ENCODE assay signal across 9 cellular contexts in the genomic region with DNA sequence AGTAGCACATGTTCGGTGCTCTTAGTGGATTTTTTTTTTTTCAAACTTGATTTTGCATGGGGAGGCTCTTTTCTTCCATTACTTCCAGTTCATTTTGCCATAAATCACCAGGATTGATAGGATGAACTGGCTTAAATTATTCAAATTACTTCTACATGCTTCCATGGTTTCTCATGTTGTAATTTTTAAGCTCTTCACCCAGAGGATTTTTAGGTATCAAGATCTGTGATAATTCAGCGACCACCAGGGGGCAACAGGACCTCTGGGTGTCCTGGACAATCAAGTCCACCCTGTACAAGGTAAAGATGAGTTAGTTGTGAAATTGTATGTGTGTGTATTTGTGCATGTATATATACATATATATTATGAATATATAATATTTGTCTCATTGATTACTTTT. TPM values are rescaled to one million over a fixed set of nuclear protein-coding genes. Genes with fewer than 3 reads are reported as not detected.
A peak's percentile ranks its signal among the peaks of the same experiment; 100 is the strongest.
DNase-seq lines count a peak whose midpoint lies in the region; ATAC-seq and TF ChIP-seq lines count a peak whose summit lies in the region.
"Had no signal": no experiment of that assay in that cellular context is flagged by ENCODE, and none has a peak within 500 bp of the region (broad histone marks: within the 10 kb centered on the region; RNA-seq: fewer than 3 reads in every experiment).

No MANE protein-coding gene starts in this region.

- peak; percentile 48 for ATAC-seq in HG03439 (IDR thresholded peaks at IDR 0.05; ENCODE audit: unreplicated experiment)
- ATAC-seq in HG03432 (IDR thresholded peaks at IDR 0.05; ENCODE audit: unreplicated experiment), result no peak
- ATAC-seq in HG02610 (IDR thresholded peaks at IDR 0.05; ENCODE audit: unreplicated experiment), result no peak

- intact Hi-C loops in dorsolateral prefrontal cortex (cut with DNase I), result loop anchor here (5.0 kb wide), 2 partner anchors 386 to 616 kb away; no protein-coding TSS in a partner anchor

- H3K27me3 ChIP-seq in GM06990 (replicated peaks; ENCODE audit: control insufficient read depth, insufficient read depth, low read length) (no peaks in the 10 kb centered on the region), dorsolateral prefrontal cortex (peaks cover 0 to 14% (median 0%) of the 10 kb centered on the region in 45 donors)

- no peak for DNase-seq in GM06990 (ENCODE audit: extremely low read depth, insufficient read length)
- DNase-seq in NCI-H774 (lab: John Stamatoyannopoulos, UW), result peak; percentile 68
- peak in 7 of 10 donors; percentile 26 to 58 (median 49) for DNase-seq in dorsolateral prefrontal cortex
- DNase-seq in renal cortical epithelial cell (ENCODE audit: low read depth), result peak; percentile 63
- no peak for DNase-seq in activated naive CD4-positive, alpha-beta T cell (lab: John Stamatoyannopoulos, UW)

- no peaks in the 10 kb centered on the region for H3K36me3 ChIP-seq in GM06990 (ENCODE audit: control insufficient read depth, insufficient read depth, low read length)
- H3K36me3 ChIP-seq: uterus had no signal

- no peak overlapping the region for H3K27ac ChIP-seq in dorsolateral prefrontal cortex
- H3K27ac ChIP-seq: uterus had no signal

- TF ChIP-seq CTCF in GM06990 (IDR thresholded peaks at IDR 0.05; ENCODE audit: insufficient read depth, low read length, poor library complexity, severe bottlenecking) (peak; percentile 48), dorsolateral prefrontal cortex (IDR thresholded peaks at IDR 0.05 in 54 of 56, conservative IDR thresholded peaks at IDR 0.05 in 2 of 56; ENCODE audit: low read depth in 1 of 56, partially characterized antibody in 56 of 56) (peak in 53 of 56 donors; percentile 10 to 64 (median 47))

- H3K4me3 ChIP-seq in GM06990 (replicated peaks; ENCODE audit: low read depth, low read length) (no peak overlapping the region), dorsolateral prefrontal cortex (no peak overlapping the region)
- H3K4me3 ChIP-seq: uterus had no signal

RNA-seq across cellular contexts. Expression of gene EPHA7, which starts 4.2 kb away (rescaled TPM):
- total RNA-seq in dorsolateral prefrontal cortex (10 to 100 TPM in 117 of 120 experiments, 1 to 10 TPM in 3; 6.1 to 31.4 (median 18.2) TPM), renal cortical epithelial cell (0.87 and 2.0 TPM in 2 replicates)

Comparison
In these comparisons a context has a peak if more than half of its experiments do, and no peak if none do; other contexts are left out.
1. DNase-seq: peak in NCI-H774 (single experiment), dorsolateral prefrontal cortex (7 of 10) and renal cortical epithelial cell (single experiment); none in GM06990 (single experiment) and activated naive CD4-positive, alpha-beta T cell (0 of 4).